In the genomic region with DNA sequence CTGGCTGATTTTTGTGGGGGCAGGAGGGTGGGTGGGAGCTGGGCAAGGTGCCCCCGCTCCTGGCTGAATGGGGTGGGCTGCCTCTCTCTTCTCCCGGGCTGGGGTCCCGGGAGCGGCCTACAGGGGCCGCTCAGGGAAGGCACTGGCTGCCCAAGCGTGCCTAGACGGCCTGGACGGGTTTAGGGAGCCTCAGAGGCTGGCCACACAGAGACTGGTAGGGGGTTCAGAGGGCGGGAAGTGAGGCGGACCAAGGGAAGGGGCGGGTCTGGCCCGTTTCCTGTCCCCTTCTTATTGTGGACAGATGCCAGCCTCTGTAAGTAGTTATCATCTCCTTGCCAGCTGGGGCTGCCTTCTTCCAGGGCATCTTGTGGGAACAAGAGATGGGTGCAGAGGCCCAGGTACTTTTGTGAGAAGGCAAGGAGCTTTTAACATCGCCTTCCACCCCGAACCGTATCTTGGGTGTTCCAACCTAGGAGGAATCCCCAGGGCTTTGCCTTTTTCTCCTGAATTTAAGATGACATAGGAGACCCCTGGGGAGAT, we compare ENCODE assay signal across 9 cellular contexts. TPM values are rescaled to one million over a fixed set of nuclear protein-coding genes. Genes with fewer than 3 reads are reported as not detected.
DNase-seq lines count a peak whose midpoint lies in the region; ATAC-seq and TF ChIP-seq lines count a peak whose summit lies in the region.
"Had no signal": no experiment of that assay in that cellular context is flagged by ENCODE, and none has a peak within 500 bp of the region (broad histone marks: within the 10 kb centered on the region; RNA-seq: fewer than 3 reads in every experiment).

No MANE protein-coding gene starts in this region.

- POLR2A ChIA-PET in SK-N-SH (lab: Yijun Ruan, JAX) = no interaction called here

- peaks cover 41% of the 10 kb centered on the region for H3K27me3 Mint-ChIP-seq in chondrocyte (ENCODE audit: low read depth)

- 6 to 12% methylated on average over 15 of the region's 15 CpGs for WGBS in lung, 2 donors
- WGBS in upper lobe of left lung, 2 donors = 13 to 24% methylated on average over 8 to 15 of the region's 15 CpGs
- 75% methylated on average over 12 of the region's 15 CpGs for WGBS in SK-N-SH (ENCODE audit: low lambda C conversion rate)

- H4K20me1 ChIP-seq in Karpas-422 (ENCODE audit: insufficient read depth, low read depth, low read length) (0 out of 2 replicates have a peak, but pooled peaks cover 3% of the 10 kb centered on the region), SK-N-SH (ENCODE audit: insufficient read depth) (no peaks in the 10 kb centered on the region)

- CTCF ChIA-PET in SK-N-SH (lab: Yijun Ruan, JAX) = interaction anchor here (1.1 to 2.3 kb wide), 4 partner anchors 10 to 320 kb away, joined by 5 to 24 read pairs (median 6); no protein-coding TSS in a partner anchor

- H3K4me1 ChIP-seq in Karpas-422 (ENCODE audit: low read length) (peaks cover 28% of the 10 kb centered on the region), lung (ENCODE audit: control insufficient read depth in 2 of 2, insufficient read depth in 2 of 2, low read length in 2 of 2) (peaks cover 0 to 6% of the 10 kb centered on the region in 2 donors), upper lobe of left lung (peaks cover 31 to 44% (median 38%) of the 10 kb centered on the region in 4 donors), SK-N-SH (ENCODE audit: control insufficient read depth in 1 of 2, insufficient read depth in 2 of 2, low read depth in 1 of 2, low read length in 1 of 2) (peaks cover 2 to 11% of the 10 kb centered on the region in 2 experiments; a peak in 2 of 4 replicates)

- DNase-seq in CD1c-positive myeloid dendritic cell (ENCODE audit: extremely low spot score) (peak; percentile 36), Karpas-422 (peak; percentile 61), chondrocyte (ENCODE audit: low spot score) (no peak), lung (ENCODE audit: low spot score) (no peak), upper lobe of left lung (peak in 1 of 2 donors; percentile 52), SK-N-SH (no peak), NCI-H2196 (lab: John Stamatoyannopoulos, UW; ENCODE audit: unreplicated experiment) (no peak)

- H3K9ac ChIP-seq in Karpas-422 (ENCODE audit: low read length) (peak overlapping the region; percentile 63), SK-N-SH (no peak overlapping the region)

- no peaks in the 10 kb centered on the region for H3K9me3 Mint-ChIP-seq in chondrocyte (ENCODE audit: low read depth)

- peak; percentile 41 for ATAC-seq in GM19467 (IDR thresholded peaks at IDR 0.05; ENCODE audit: unreplicated experiment)
- ATAC-seq in lung (ENCODE audit: insufficient read depth, low FRiP score) = peak; percentile 59
- ATAC-seq in upper lobe of left lung (ENCODE audit: low FRiP score in 2 of 2) = peak; percentile 73 to 76

- no peak for TF ChIP-seq RAD21 in SK-N-SH (IDR thresholded peaks at IDR 0.05; ENCODE audit: low read length)

- H3K4me2 ChIP-seq in Karpas-422 (ENCODE audit: low read depth, low read length, poor library complexity, severe bottlenecking) (peak overlapping the region; percentile 73), SK-N-SH (no peak overlapping the region)

- H3K4me1 Mint-ChIP-seq in chondrocyte (ENCODE audit: low read depth) = peaks cover 14% of the 10 kb centered on the region

- H3K9me3 ChIP-seq in Karpas-422 (ENCODE audit: low read length) = no peaks in the 10 kb centered on the region
- H3K9me3 ChIP-seq in lung (ENCODE audit: control insufficient read depth in 2 of 2, insufficient read depth in 1 of 2, low read length in 1 of 2) = no peaks in the 10 kb centered on the region
- H3K9me3 ChIP-seq in upper lobe of left lung = no peaks in the 10 kb centered on the region
- H3K9me3 ChIP-seq in SK-N-SH = no peaks in the 10 kb centered on the region

- H2AFZ ChIP-seq in Karpas-422 (ENCODE audit: low read length) (no peak overlapping the region), SK-N-SH (ENCODE audit: low read depth) (no peak overlapping the region)

- H3K27ac Mint-ChIP-seq in chondrocyte (ENCODE audit: unreplicated experiment) = no peak overlapping the region

- H3K27me3 ChIP-seq in Karpas-422 (ENCODE audit: low read length) (no peaks in the 10 kb centered on the region), lung (ENCODE audit: control insufficient read depth, insufficient read depth) (no peaks in the 10 kb centered on the region), upper lobe of left lung (no peaks in the 10 kb centered on the region), SK-N-SH (ENCODE audit: insufficient read depth) (0 out of 2 replicates have a peak, but pooled peaks cover 5% of the 10 kb centered on the region)

- H3K36me3 Mint-ChIP-seq in chondrocyte (ENCODE audit: low read depth) = peaks cover under 1% of the 10 kb centered on the region

- H3K9me2 ChIP-seq in Karpas-422 (replicated peaks; ENCODE audit: insufficient read depth, low read length) (no peaks in the 10 kb centered on the region), SK-N-SH (no peaks in the 10 kb centered on the region)

- peak overlapping the region; percentile 84 for H3K4me3 Mint-ChIP-seq in chondrocyte (ENCODE audit: unreplicated experiment)

- peak overlapping the region; percentile 66; the same call in 1 of the 2 replicates for H3K4me3 ChIP-seq in Karpas-422 (ENCODE audit: low read length)
- peak overlapping the region; percentile 53 for H3K4me3 ChIP-seq in lung
- H3K4me3 ChIP-seq in upper lobe of left lung = peak overlapping the region; percentile 51 to 70 (median 66)
- H3K4me3 ChIP-seq in SK-N-SH (ENCODE audit: low read depth in 2 of 2, low read length in 1 of 2) = no peak overlapping the region

- H3K36me3 ChIP-seq in Karpas-422 (ENCODE audit: insufficient read depth, low read length) (no peaks in the 10 kb centered on the region), lung (ENCODE audit: control insufficient read depth in 2 of 2, insufficient read depth in 2 of 2, low read length in 2 of 2) (peaks cover 0 to 16% of the 10 kb centered on the region in 2 donors), upper lobe of left lung (peaks cover 0 to 19% (median 12%) of the 10 kb centered on the region in 4 donors), SK-N-SH (replicated peaks in 1 of 2; ENCODE audit: control insufficient read depth in 1 of 2, insufficient read depth in 2 of 2, low read length in 1 of 2) (no peaks in the 10 kb centered on the region)

- TF ChIP-seq POLR2A in upper lobe of left lung (IDR thresholded peaks at IDR 0.05) = no peak

- TF ChIP-seq EP300 in upper lobe of left lung (IDR thresholded peaks at IDR 0.05) (no peak), SK-N-SH (IDR thresholded peaks at IDR 0.05; ENCODE audit: borderline replicate concordance in 1 of 2, low read depth in 1 of 2, low read length in 1 of 2) (no peak)

- no peak overlapping the region for H3K27ac ChIP-seq in Karpas-422 (ENCODE audit: low read length)
- peak overlapping the region; percentile 58 to 85 for H3K27ac ChIP-seq in lung (ENCODE audit: low read depth in 1 of 2, low read length in 1 of 2)
- peak overlapping the region; percentile 87 to 92 (median 89) for H3K27ac ChIP-seq in upper lobe of left lung
- no peak overlapping the region for H3K27ac ChIP-seq in SK-N-SH (ENCODE audit: low read depth in 2 of 2, low read length in 1 of 2)
- H3K27ac ChIP-seq: epithelial cell of prostate had no signal

- H3K79me2 ChIP-seq in Karpas-422 (ENCODE audit: low read length) (no peaks in the 10 kb centered on the region), SK-N-SH (ENCODE audit: insufficient read depth) (no peaks in the 10 kb centered on the region)

- no peaks in the 10 kb centered on the region for H3F3A ChIP-seq in SK-N-SH (replicated peaks; ENCODE audit: insufficient read depth)

- TF ChIP-seq CTCF in chondrocyte (IDR thresholded peaks at IDR 0.05) (peak; percentile 31), lung (IDR thresholded peaks at IDR 0.05; ENCODE audit: control extremely low read depth, extremely low read depth) (no peak), upper lobe of left lung (IDR thresholded peaks at IDR 0.05) (no peak), SK-N-SH (IDR thresholded peaks at IDR 0.05) (no peak)

TF ChIP-seq in SK-N-SH, 30 proteins besides CTCF, POLR2A, EP300 and RAD21 (continues in another document):
- TF ChIP-seq CHD2 (IDR thresholded peaks at IDR 0.05; ENCODE audit: low read length, partially characterized antibody) (no peak), TAF1 (IDR thresholded peaks at IDR 0.05; ENCODE audit: borderline replicate concordance, low read depth, low read length) (no peak)

RNA-seq across cellular contexts. Expression of a gene that starts 0.4 kb away (rescaled TPM):
- total RNA-seq in Karpas-422 (2014; rRNA removed; shearing (Covaris generic); ENCODE audit: low replicate concordance) = 6.3 and 12.1 TPM in 2 replicates
- total RNA-seq in chondrocyte (2.4 to 2.5 TPM in 2 of 3 replicates, not detected in the other), lung (10 to 100 TPM; 20.4 to 28.1 TPM), upper lobe of left lung (10 to 100 TPM; 15.7 to 32.5 (median 25.8) TPM)
- polyA plus RNA-seq in lung (10 to 100 TPM; 28.7 to 55.0 TPM), SK-N-SH (2012; rRNA removed) (not detected in 2 replicates)
- polyA plus RNA-seq in SK-N-SH (2012; cell fraction: cytosol; rRNA removed) = 0.01 TPM in 1 of 2 replicates, not detected in the other
- 0.08 TPM in 1 of 2 replicates, not detected in the other for polyA plus RNA-seq in SK-N-SH (2012; cell fraction: nucleus; rRNA removed)

RNA-seq across cellular contexts. Expression of a gene that starts 28.8 kb away (rescaled TPM):
- total RNA-seq in Karpas-422 (2014; rRNA removed; shearing (Covaris generic); ENCODE audit: low replicate concordance) = 20.4 and 32.8 TPM in 2 replicates
- total RNA-seq in chondrocyte (25.1 to 27.3 TPM (median 26.2 TPM) in 3 replicates), lung (10 to 100 TPM; 15.3 to 24.2 TPM), upper lobe of left lung (10 to 100 TPM; 17.1 to 48.2 (median 30.2) TPM)
- polyA plus RNA-seq in lung (10 to 100 TPM; 11.1 to 14.9 TPM), SK-N-SH (2012; rRNA removed) (18.6 and 20.4 TPM in 2 replicates)
- 16.2 and 17.0 TPM in 2 replicates for polyA plus RNA-seq in SK-N-SH (2012; cell fraction: cytosol; rRNA removed)
- polyA plus RNA-seq in SK-N-SH (2012; cell fraction: nucleus; rRNA removed) = 26.6 and 31.9 TPM in 2 replicates

Comparison
In these comparisons a context has a peak if more than half of its experiments do, and no peak if none do; other contexts are left out.
1. DNase-seq: peak in CD1c-positive myeloid dendritic cell (single experiment) and Karpas-422 (single experiment); none in chondrocyte (single experiment), lung (single experiment), SK-N-SH (single experiment) and NCI-H2196 (single experiment).
2. H3K27ac ChIP-seq: peak in lung (2 of 2) and upper lobe of left lung (4 of 4); none in Karpas-422 (single experiment) and SK-N-SH (0 of 2).
3. H3K4me3 ChIP-seq: peak in Karpas-422 (single experiment), lung (single experiment) and upper lobe of left lung (4 of 4); none in SK-N-SH (0 of 2).
4. Peak in every context shown above with its lines, with median percentiles within 50 percentile points of each other: ATAC-seq.